ENCODE assay signal across 8 cellular contexts in genomic region chr3:190811775-190812480, GRCh38. TPM values are rescaled to one million over a fixed set of nuclear protein-coding genes. Genes with fewer than 3 reads are reported as not detected.
DNase-seq lines count a peak whose midpoint lies in the region; ATAC-seq, FAIRE-seq and TF ChIP-seq lines count a peak whose summit lies in the region.

No MANE protein-coding gene starts in this region.

- no peaks in the 10 kb centered on the region for H3K27me3 ChIP-seq in DND-41 (ENCODE audit: insufficient read depth, low read length, poor library complexity)

- DNase-seq in DND-41 (peak; percentile 38), GM20000 (ENCODE audit: low spot score) (peak; percentile 32), HT1080 (ENCODE audit: low read depth) (peak; percentile 78), RCC 7860 (ENCODE audit: low spot score) (peak; percentile 48), epithelial cell of esophagus (ENCODE audit: low read depth) (peak; percentile 77), non-pigmented ciliary epithelial cell (ENCODE audit: low read depth) (peak; percentile 8), NCI-H187 (lab: John Stamatoyannopoulos, UW) (no peak), cortex of kidney (lab: John Stamatoyannopoulos, UW) (no peak)

- H2AFZ ChIP-seq in DND-41 (ENCODE audit: low read depth, low read length): no peak overlapping the region

- no peak overlapping the region for H3K9ac ChIP-seq in DND-41 (ENCODE audit: low read depth, low read length)

- TF ChIP-seq CTCF in DND-41 (IDR thresholded peaks at IDR 0.05; ENCODE audit: borderline replicate concordance, extremely low read depth, low read length, poor library complexity, severe bottlenecking) (peak; percentile 78), GM20000 (IDR thresholded peaks at IDR 0.05; ENCODE audit: extremely low read depth, missing control alignments) (peak; percentile 45), epithelial cell of esophagus (IDR thresholded peaks at IDR 0.05; ENCODE audit: insufficient read depth, low read depth, low read length, missing control alignments) (peak; percentile 72)

- peak; percentile 65 for FAIRE-seq in RCC 7860 (lab: Jason Lieb, UNC)

- no peaks in the 10 kb centered on the region for H4K20me1 ChIP-seq in DND-41 (ENCODE audit: insufficient read depth, low read length)

- H3K79me2 ChIP-seq in DND-41 (ENCODE audit: insufficient read depth, low read length): no peaks in the 10 kb centered on the region

- no peak overlapping the region for H3K4me2 ChIP-seq in DND-41 (ENCODE audit: insufficient read depth, low read length)

- H3K4me1 ChIP-seq in DND-41 (ENCODE audit: insufficient read depth, low read length): no peaks in the 10 kb centered on the region

- no peaks in the 10 kb centered on the region for H3K36me3 ChIP-seq in DND-41 (ENCODE audit: insufficient read depth, low read length)

- no peaks in the 10 kb centered on the region for H3K9me3 ChIP-seq in DND-41 (ENCODE audit: insufficient read depth, low read length, severe bottlenecking)

- ATAC-seq in DND-41 (ENCODE audit: insufficient read depth, low read depth): peak; percentile 70

- H3K27ac ChIP-seq in DND-41 (ENCODE audit: low read length): no peak overlapping the region

- H3K4me3 ChIP-seq in DND-41 (ENCODE audit: low read depth in 1 of 2, low read length in 2 of 2) (no peak overlapping the region), epithelial cell of esophagus (ENCODE audit: low read length) (no peak overlapping the region)

RNA-seq across cellular contexts. Expression of gene GMNC, which starts 50.6 kb away (rescaled TPM):
- not detected in 2 replicates for total RNA-seq in HT1080 (2014; rRNA removed; shearing (Covaris generic))
- polyA plus RNA-seq in HT1080 (2015; cell fraction: cytosol; rRNA removed): not detected in 2 replicates
- not detected in 2 replicates for polyA plus RNA-seq in HT1080 (2015; cell fraction: nucleus; rRNA removed)

Comparison
In these comparisons a context has a peak if more than half of its experiments do, and no peak if none do; other contexts are left out.
1. DNase-seq: peak in DND-41 (single experiment), GM20000 (single experiment), HT1080 (single experiment), RCC 7860 (single experiment), epithelial cell of esophagus (single experiment) and non-pigmented ciliary epithelial cell (single experiment); none in NCI-H187 (0 of 2) and cortex of kidney (single experiment).
2. Peak in every context shown above with its lines, with median percentiles within 50 percentile points of each other: CTCF ChIP-seq.